In genomic region chr16:81498351-81498750, GRCh38 we compare ENCODE assay signal across 23 cellular contexts. TPM values are rescaled to one million over a fixed set of nuclear protein-coding genes. Genes with fewer than 3 reads are reported as not detected.
DNase-seq lines count a peak whose midpoint lies in the region; ATAC-seq and TF ChIP-seq lines count a peak whose summit lies in the region.
"Had no signal": no experiment of that assay in that cellular context is flagged by ENCODE, and none has a peak within 500 bp of the region (broad histone marks: within the 10 kb centered on the region; RNA-seq: fewer than 3 reads in every experiment).

No MANE protein-coding gene starts in this region.

- CTCF ChIA-PET in activated B cell treated with CpG ODN at 0.5 μM for 24 hours (lab: Charles Lee) = no interaction called here
- CTCF ChIA-PET in SK-N-SH (lab: Yijun Ruan, JAX) = interaction anchor here (1.1 kb wide), 1 partner anchor 15 kb away, joined by 3 read pairs; no protein-coding TSS in a partner anchor

- intact Hi-C loops in activated B cell treated with CpG ODN at 0.5 μM for 24 hours (cut with micrococcal nuclease) = no loop called here
- intact Hi-C loops in sigmoid colon (cut with DNase I) = no loop called here

- DNase-seq in GM23338 (ENCODE audit: low spot score) = no peak
- DNase-seq in activated B cell treated with CpG ODN at 0.5 μM for 24 hours = no peak
- no peak for DNase-seq in immature natural killer cell
- DNase-seq in SK-N-SH = no peak
- DNase-seq in sigmoid colon = no peak
- no peak for DNase-seq in osteocyte (ENCODE audit: extremely low spot score, unreplicated experiment)
- DNase-seq: activated CD4-positive, CD25-positive, alpha-beta regulatory T cell treated with anti-CD3 and anti-CD28 coated beads, Interleukin-2, amount 50 U/mL, for 72 hours; activated CD8-positive, alpha-beta memory T cell treated with anti-CD3 and anti-CD28 coated beads for 24 hours; activated effector memory CD4-positive, alpha-beta T cell treated with Interleukin-2 at 50 U/mL for 16 hours; activated naive CD8-positive, alpha-beta T cell treated with anti-CD3 and anti-CD28 coated beads for 36 hours; CD8-positive, alpha-beta memory T cell; islet precursor cell; midbrain; NCI-H1105 treated with DMSO at 0.1 percent for 48 hours; NCI-H2029; NCI-H526 treated with DMSO at 0.1 percent for 48 hours; Peyer's patch; upper lobe of right lung had no signal

- H3K4me2 ChIP-seq in GM23338 (no peak overlapping the region), SK-N-SH (no peak overlapping the region)

- peak overlapping the region; percentile 61; the same call in 1 of the 2 replicates for H3K27ac Mint-ChIP-seq in GM23338
- H3K27ac Mint-ChIP-seq in activated B cell treated with CpG ODN at 0.5 μM for 24 hours = no peak overlapping the region
- peak overlapping the region in 4 of 6 donors; percentile 59 to 88 (median 83) for H3K27ac Mint-ChIP-seq in immature natural killer cell
- peak overlapping the region; percentile 60 for H3K27ac Mint-ChIP-seq in stimulated activated memory B cell treated with anti-CD40 and anti-IgM and Interleukin-4, amounts not matched to agents 10 μg/mL and 1 μg/mL and 100 μg/mL, for 72 hours
- H3K27ac Mint-ChIP-seq in osteocyte (ENCODE audit: unreplicated experiment) = no peak overlapping the region
- H3K27ac Mint-ChIP-seq: activated naive CD8-positive, alpha-beta T cell treated with anti-CD3 and anti-CD28 coated beads for 36 hours; nephron; T-cell had no signal

- H3K9me3 Mint-ChIP-seq in GM23338 = no peaks in the 10 kb centered on the region; the same call in 1 of the 3 replicates
- no peaks in the 10 kb centered on the region for H3K9me3 Mint-ChIP-seq in activated B cell treated with CpG ODN at 0.5 μM for 24 hours
- H3K9me3 Mint-ChIP-seq in immature natural killer cell = no peaks in the 10 kb centered on the region
- H3K9me3 Mint-ChIP-seq in stimulated activated memory B cell treated with anti-CD40 and anti-IgM and Interleukin-4, amounts not matched to agents 10 μg/mL and 1 μg/mL and 100 μg/mL, for 72 hours = no peaks in the 10 kb centered on the region
- no peaks in the 10 kb centered on the region for H3K9me3 Mint-ChIP-seq in osteocyte (ENCODE audit: unreplicated experiment)
- H3K9me3 Mint-ChIP-seq: activated naive CD8-positive, alpha-beta T cell treated with anti-CD3 and anti-CD28 coated beads for 36 hours; CD8-positive, alpha-beta memory T cell; nephron; T-cell had no signal

- H3K4me1 ChIP-seq in GM23338 (ENCODE audit: insufficient read depth) = peaks cover 5% of the 10 kb centered on the region
- peaks cover 7 to 49% of the 10 kb centered on the region in 2 experiments for H3K4me1 ChIP-seq in SK-N-SH (ENCODE audit: control insufficient read depth in 1 of 2, insufficient read depth in 2 of 2, low read depth in 1 of 2, low read length in 1 of 2)
- peaks cover 0 to 21% (median 9%) of the 10 kb centered on the region in 4 donors for H3K4me1 ChIP-seq in sigmoid colon

- H3F3A ChIP-seq in GM23338 (replicated peaks; ENCODE audit: low read depth) = 0 out of 2 replicates have a peak, but pooled peaks cover 2% of the 10 kb centered on the region
- peaks cover 3% of the 10 kb centered on the region for H3F3A ChIP-seq in SK-N-SH (replicated peaks; ENCODE audit: insufficient read depth)

- H2AFZ ChIP-seq in GM23338 (no peak overlapping the region), SK-N-SH (ENCODE audit: low read depth) (no peak overlapping the region)

- H3K79me2 ChIP-seq in GM23338 (replicated peaks; ENCODE audit: insufficient read depth) (peaks cover 76% of the 10 kb centered on the region), SK-N-SH (ENCODE audit: insufficient read depth) (peaks cover 12% of the 10 kb centered on the region; the same call in 1 of the 2 replicates)

- no peak overlapping the region for H3K9ac ChIP-seq in SK-N-SH

- H3K27me3 ChIP-seq in GM23338 (ENCODE audit: insufficient read depth) (no peaks in the 10 kb centered on the region), SK-N-SH (ENCODE audit: insufficient read depth) (no peaks in the 10 kb centered on the region), sigmoid colon (no peaks in the 10 kb centered on the region)
- H3K27me3 ChIP-seq: pancreas, Peyer's patch, upper lobe of right lung had no signal

- H3K9me3 ChIP-seq in SK-N-SH = no peaks in the 10 kb centered on the region
- H3K9me3 ChIP-seq in sigmoid colon = no peaks in the 10 kb centered on the region
- H3K9me3 ChIP-seq: HAP-1, pancreas, Peyer's patch, upper lobe of right lung had no signal

- TF ChIP-seq CTCF in GM23338 (conservative IDR thresholded peaks at IDR 0.05; ENCODE audit: low read depth in 2 of 2) (no peak), activated B cell treated with CpG ODN at 0.5 μM for 24 hours (IDR thresholded peaks at IDR 0.05) (no peak), SK-N-SH (IDR thresholded peaks at IDR 0.05) (no peak), sigmoid colon (IDR thresholded peaks at IDR 0.05) (no peak), osteocyte (IDR thresholded peaks at IDR 0.05) (no peak)

- H3K27me3 Mint-ChIP-seq in GM23338 (ENCODE audit: insufficient read depth, low read depth, poor library complexity) (peaks cover 13% of the 10 kb centered on the region), activated B cell treated with CpG ODN at 0.5 μM for 24 hours (no peaks in the 10 kb centered on the region), immature natural killer cell (ENCODE audit: low read depth in 3 of 3) (peaks cover 0 to 17% (median 4%) of the 10 kb centered on the region in 3 donors), osteocyte (ENCODE audit: unreplicated experiment) (no peaks in the 10 kb centered on the region)
- H3K27me3 Mint-ChIP-seq in stimulated activated memory B cell treated with anti-CD40 and anti-IgM and Interleukin-4, amounts not matched to agents 10 μg/mL and 1 μg/mL and 100 μg/mL, for 72 hours = no peaks in the 10 kb centered on the region
- H3K27me3 Mint-ChIP-seq: activated naive CD8-positive, alpha-beta T cell treated with anti-CD3 and anti-CD28 coated beads for 36 hours; CD8-positive, alpha-beta memory T cell; T-cell had no signal

- POLR2A ChIA-PET in activated B cell treated with CpG ODN at 0.5 μM for 24 hours (lab: Charles Lee) (interaction anchor here (1.0 to 13.5 kb wide), 3 partner anchors 9 to 17 kb away, joined by 3 to 307 read pairs (median 27); no protein-coding TSS in a partner anchor), SK-N-SH (lab: Yijun Ruan, JAX) (interaction anchor here (1.1 kb wide), 2 partner anchors 18 to 19 kb away, joined by 3 read pairs; no protein-coding TSS in a partner anchor)

- H3K4me3 Mint-ChIP-seq in GM23338 (no peak overlapping the region), activated B cell treated with CpG ODN at 0.5 μM for 24 hours (peak overlapping the region; percentile 39), immature natural killer cell (peak overlapping the region in 4 of 5 donors; percentile 33 to 61 (median 48)), osteocyte (ENCODE audit: unreplicated experiment) (no peak overlapping the region)
- no peak overlapping the region for H3K4me3 Mint-ChIP-seq in stimulated activated memory B cell treated with anti-CD40 and anti-IgM and Interleukin-4, amounts not matched to agents 10 μg/mL and 1 μg/mL and 100 μg/mL, for 72 hours
- H3K4me3 Mint-ChIP-seq: activated naive CD8-positive, alpha-beta T cell treated with anti-CD3 and anti-CD28 coated beads for 36 hours had no signal

- TF ChIP-seq EP300 in SK-N-SH (IDR thresholded peaks at IDR 0.05; ENCODE audit: borderline replicate concordance in 1 of 2, low read depth in 1 of 2, low read length in 1 of 2) = no peak
- TF ChIP-seq EP300 in sigmoid colon (IDR thresholded peaks at IDR 0.05) = no peak

- TF ChIP-seq RAD21 in SK-N-SH (IDR thresholded peaks at IDR 0.05; ENCODE audit: low read length) = no peak

- no peaks in the 10 kb centered on the region for H3K36me3 ChIP-seq in GM23338 (ENCODE audit: insufficient read depth)
- peaks cover 0 to 3% of the 10 kb centered on the region in 2 experiments for H3K36me3 ChIP-seq in SK-N-SH (replicated peaks in 1 of 2; ENCODE audit: control insufficient read depth in 1 of 2, insufficient read depth in 2 of 2, low read length in 1 of 2)
- H3K36me3 ChIP-seq in sigmoid colon = no peaks in the 10 kb centered on the region
- H3K36me3 ChIP-seq: HAP-1, pancreas, Peyer's patch, upper lobe of right lung had no signal

- H3K4me3 ChIP-seq in GM23338 (no peak overlapping the region), SK-N-SH (ENCODE audit: low read depth in 2 of 2, low read length in 1 of 2) (no peak overlapping the region), sigmoid colon (no peak overlapping the region)
- H3K4me3 ChIP-seq: HAP-1, pancreas, upper lobe of right lung had no signal

- H3K9me2 ChIP-seq in GM23338 (ENCODE audit: insufficient read depth) (no peaks in the 10 kb centered on the region), SK-N-SH (no peaks in the 10 kb centered on the region)

- H4K20me1 ChIP-seq in GM23338 (replicated peaks; ENCODE audit: insufficient read depth) = peaks cover 21% of the 10 kb centered on the region; the same call in 1 of the 2 replicates
- H4K20me1 ChIP-seq in SK-N-SH (ENCODE audit: insufficient read depth) = peaks cover 11% of the 10 kb centered on the region; the same call in 1 of the 2 replicates

- ATAC-seq in GM23338 (no peak), activated B cell treated with CpG ODN at 0.5 μM for 24 hours (ENCODE audit: low read depth) (no peak)
- ATAC-seq in stimulated activated memory B cell treated with anti-CD40 and anti-IgM and Interleukin-4, amounts not matched to agents 10 μg/mL and 1 μg/mL and 100 μg/mL, for 72 hours = no peak
- ATAC-seq: pancreas had no signal

- H3K4me1 Mint-ChIP-seq in GM23338 (peaks cover 37% of the 10 kb centered on the region), activated B cell treated with CpG ODN at 0.5 μM for 24 hours (peaks cover 85% of the 10 kb centered on the region), immature natural killer cell (peaks cover 76 to 80% of the 10 kb centered on the region in 2 donors), osteocyte (ENCODE audit: unreplicated experiment) (peaks cover 35% of the 10 kb centered on the region)
- peaks cover 82% of the 10 kb centered on the region for H3K4me1 Mint-ChIP-seq in stimulated activated memory B cell treated with anti-CD40 and anti-IgM and Interleukin-4, amounts not matched to agents 10 μg/mL and 1 μg/mL and 100 μg/mL, for 72 hours

- H3K27ac ChIP-seq in GM23338 (ENCODE audit: low read depth) (no peak overlapping the region), SK-N-SH (ENCODE audit: low read depth in 2 of 2, low read length in 1 of 2) (no peak overlapping the region), sigmoid colon (no peak overlapping the region)
- H3K27ac ChIP-seq: pancreas had no signal

- no peaks in the 10 kb centered on the region; the same call in 2 of the 3 replicates for H3K36me3 Mint-ChIP-seq in GM23338 (ENCODE audit: low read depth)
- H3K36me3 Mint-ChIP-seq in activated B cell treated with CpG ODN at 0.5 μM for 24 hours (ENCODE audit: low read depth) = peaks cover 8% of the 10 kb centered on the region
- no peaks in the 10 kb centered on the region for H3K36me3 Mint-ChIP-seq in immature natural killer cell
- peaks cover 11% of the 10 kb centered on the region for H3K36me3 Mint-ChIP-seq in stimulated activated memory B cell treated with anti-CD40 and anti-IgM and Interleukin-4, amounts not matched to agents 10 μg/mL and 1 μg/mL and 100 μg/mL, for 72 hours
- H3K36me3 Mint-ChIP-seq in osteocyte (ENCODE audit: unreplicated experiment) = no peaks in the 10 kb centered on the region
- H3K36me3 Mint-ChIP-seq: activated naive CD8-positive, alpha-beta T cell treated with anti-CD3 and anti-CD28 coated beads for 36 hours had no signal

- WGBS in SK-N-SH (ENCODE audit: low lambda C conversion rate) = 74% methylated on average over 11 of the region's 11 CpGs
- WGBS in sigmoid colon, 2 donors = 95 to 97% methylated on average over 11 of the region's 11 CpGs

- TF ChIP-seq POLR2A in sigmoid colon (IDR thresholded peaks at IDR 0.05) = no peak

RNA-seq across cellular contexts. Expression of gene CMIP, which starts 53.7 kb away (rescaled TPM):
- 49.8 and 62.3 TPM in 2 replicates for total RNA-seq in GM23338 (2014; rRNA removed; shearing (Covaris generic))
- polyA plus RNA-seq in GM23338 (2016; fragmentation: Nextera tagmentation; extraction: Ambion mirVana) (9.5 and 10.5 TPM in 2 replicates), immature natural killer cell (1 to 10 TPM in 1 of 3 donors, under 1 TPM in 1, not detected in 1; 0.53 to 1.7 TPM), SK-N-SH (2012; rRNA removed) (2.4 and 5.4 TPM in 2 replicates), sigmoid colon (10 to 100 TPM; 20.4 to 60.3 (median 40.7) TPM)
- total RNA-seq in activated B cell treated with CpG ODN at 0.5 μM for 24 hours (62.4 and 76.3 TPM in 2 replicates), sigmoid colon (10 to 100 TPM; 11.0 to 30.3 (median 15.9) TPM), osteocyte (29.8 and 38.0 TPM in 2 replicates)
- polyA plus RNA-seq in SK-N-SH (2012; cell fraction: cytosol; rRNA removed) = 3.9 and 6.2 TPM in 2 replicates
- polyA plus RNA-seq in SK-N-SH (2012; cell fraction: nucleus; rRNA removed) = 9.8 and 13.9 TPM in 2 replicates

Comparison
In these comparisons a context has a peak if more than half of its experiments do, and no peak if none do; other contexts are left out.
1. H3K27ac Mint-ChIP-seq: peak in GM23338 (single experiment), immature natural killer cell (4 of 6) and stimulated activated memory B cell treated with anti-CD40 and anti-IgM and Interleukin-4, amounts not matched to agents 10 μg/mL and 1 μg/mL and 100 μg/mL, for 72 hours (single experiment); none in activated B cell treated with CpG ODN at 0.5 μM for 24 hours (single experiment) and osteocyte (single experiment).
2. H3K4me3 Mint-ChIP-seq: peak in activated B cell treated with CpG ODN at 0.5 μM for 24 hours (single experiment) and immature natural killer cell (4 of 5); none in GM23338 (single experiment), stimulated activated memory B cell treated with anti-CD40 and anti-IgM and Interleukin-4, amounts not matched to agents 10 μg/mL and 1 μg/mL and 100 μg/mL, for 72 hours (single experiment) and osteocyte (single experiment).